In genomic region chr1:183996396-183996795, GRCh38 we compare ENCODE assay signal across 20 cellular contexts. TPM values are rescaled to one million over a fixed set of nuclear protein-coding genes. Genes with fewer than 3 reads are reported as not detected.
A peak's percentile ranks its signal among the peaks of the same experiment; 100 is the strongest.
DNase-seq lines count a peak whose midpoint lies in the region; ATAC-seq and TF ChIP-seq lines count a peak whose summit lies in the region.
"Had no signal": no experiment of that assay in that cellular context is flagged by ENCODE, and none has a peak within 500 bp of the region (broad histone marks: within the 10 kb centered on the region; RNA-seq: fewer than 3 reads in every experiment).

No MANE protein-coding gene starts in this region.

- H3K4me1 Mint-ChIP-seq in MCF 10A (ENCODE audit: insufficient read depth, unreplicated experiment), result no peaks in the 10 kb centered on the region
- H3K4me1 Mint-ChIP-seq in immature natural killer cell, result peaks cover 4 to 38% of the 10 kb centered on the region in 2 donors

- H3K9me3 Mint-ChIP-seq in MCF 10A (ENCODE audit: unreplicated experiment), result no peaks in the 10 kb centered on the region
- H3K9me3 Mint-ChIP-seq in immature natural killer cell, result no peaks in the 10 kb centered on the region
- H3K9me3 Mint-ChIP-seq: activated naive CD8-positive, alpha-beta T cell treated with anti-CD3 and anti-CD28 coated beads for 36 hours had no signal

- no peak overlapping the region for H3K4me3 ChIP-seq in mammary epithelial cell (replicated peaks in 1 of 3; ENCODE audit: insufficient read depth in 1 of 3, low read depth in 2 of 3, low read length in 3 of 3)
- H3K4me3 ChIP-seq in RWPE2 (ENCODE audit: severe bottlenecking), result no peak overlapping the region
- no peak overlapping the region for H3K4me3 ChIP-seq in thyroid gland (replicated peaks in 1 of 3)
- H3K4me3 ChIP-seq: A549 had no signal

- no TSS peak for BruUV-seq in mammary epithelial cell (replicated peaks; lab: Mats Ljungman, UMichigan)
- no TSS peak for BruUV-seq in MCF 10A (replicated peaks; lab: Mats Ljungman, UMichigan)

- intact Hi-C loops in mammary epithelial cell (cut with micrococcal nuclease), result no loop called here
- intact Hi-C loops in MCF 10A (cut with micrococcal nuclease), result no loop called here
- intact Hi-C loops in thyroid gland (cut with DNase I), result no loop called here

- 0% methylated on average over 1 of the region's 1 CpG for WGBS in mammary epithelial cell (ENCODE audit: low coverage, missing lambda C conversion rate)
- WGBS in thyroid gland, 2 donors, result 13 to 46% methylated on average over 1 of the region's 1 CpG

- TF ChIP-seq CTCF in mammary epithelial cell (conservative IDR thresholded peaks at IDR 0.05 in 1 of 2, IDR thresholded peaks at IDR 0.05 in 1 of 2; ENCODE audit: extremely low read depth in 1 of 2, insufficient read depth in 1 of 2, low read depth in 1 of 2, low read length in 2 of 2), result no peak
- no peak for TF ChIP-seq CTCF in MCF 10A (IDR thresholded peaks at IDR 0.05; ENCODE audit: unreplicated experiment)
- no peak for TF ChIP-seq CTCF in RWPE2 (IDR thresholded peaks at IDR 0.05; ENCODE audit: poor library complexity, severe bottlenecking)
- no peak for TF ChIP-seq CTCF in thyroid gland (IDR thresholded peaks at IDR 0.05)

- no peak overlapping the region for H3K27ac ChIP-seq in mammary epithelial cell (ENCODE audit: insufficient read depth, low read depth, low read length)
- H3K27ac ChIP-seq in RWPE2 (ENCODE audit: poor library complexity, severe bottlenecking), result no peak overlapping the region
- peak overlapping the region; percentile 47 to 79 (median 64) for H3K27ac ChIP-seq in thyroid gland
- H3K27ac ChIP-seq: A549, neutrophil had no signal

- H3K4me3 Mint-ChIP-seq in MCF 10A (ENCODE audit: unreplicated experiment), result no peak overlapping the region
- no peak overlapping the region for H3K4me3 Mint-ChIP-seq in immature natural killer cell
- H3K4me3 Mint-ChIP-seq: activated naive CD8-positive, alpha-beta T cell treated with anti-CD3 and anti-CD28 coated beads for 36 hours had no signal

- no peaks in the 10 kb centered on the region for H3K27me3 Mint-ChIP-seq in MCF 10A (ENCODE audit: insufficient read depth, unreplicated experiment)
- peaks cover 0 to 1% (median 1%) of the 10 kb centered on the region in 3 donors for H3K27me3 Mint-ChIP-seq in immature natural killer cell (ENCODE audit: low read depth in 3 of 3)
- H3K27me3 Mint-ChIP-seq: activated naive CD8-positive, alpha-beta T cell treated with anti-CD3 and anti-CD28 coated beads for 36 hours had no signal

- H3K4me2 ChIP-seq in mammary epithelial cell (ENCODE audit: insufficient read depth, low read depth, low read length), result no peak overlapping the region
- H3K4me2 ChIP-seq: A549 had no signal

- peaks cover 6% of the 10 kb centered on the region for H3K4me1 ChIP-seq in mammary epithelial cell (ENCODE audit: insufficient read depth, low read length)
- H3K4me1 ChIP-seq in RWPE2 (ENCODE audit: insufficient read depth, poor library complexity, severe bottlenecking), result no peaks in the 10 kb centered on the region
- peaks cover 22 to 26% of the 10 kb centered on the region in 2 donors for H3K4me1 ChIP-seq in thyroid gland
- H3K4me1 ChIP-seq: A549, BE2C had no signal

- POLR2A ChIA-PET in MCF 10A (lab: Yijun Ruan, JAX), result no interaction called here

- CTCF ChIA-PET in mammary epithelial cell (lab: Charles Lee; ENCODE audit: low non-redundant PET), result interaction anchor here (0.6 to 0.7 kb wide), 2 partner anchors 210 to 1074 kb away, joined by 3 to 9 read pairs; no protein-coding TSS in a partner anchor
- CTCF ChIA-PET in MCF 10A (lab: Yijun Ruan, JAX), result interaction anchor here (0.6 to 0.7 kb wide), 2 partner anchors 324 to 325 kb away, joined by 3 read pairs; no protein-coding TSS in a partner anchor

- H3K27me3 ChIP-seq in mammary epithelial cell (ENCODE audit: insufficient read depth, low read length) (no peaks in the 10 kb centered on the region), RWPE2 (ENCODE audit: insufficient read depth, poor library complexity, severe bottlenecking) (no peaks in the 10 kb centered on the region), thyroid gland (no peaks in the 10 kb centered on the region)
- H3K27me3 ChIP-seq: BE2C, neutrophil had no signal

- no peaks in the 10 kb centered on the region for H3K9me3 ChIP-seq in mammary epithelial cell (replicated peaks; ENCODE audit: insufficient read depth, low read length)
- no peaks in the 10 kb centered on the region for H3K9me3 ChIP-seq in RWPE2 (ENCODE audit: severe bottlenecking)
- no peaks in the 10 kb centered on the region for H3K9me3 ChIP-seq in thyroid gland
- H3K9me3 ChIP-seq: A549, BE2C, neutrophil had no signal

- dilution Hi-C loops in mammary epithelial cell (cut with HindIII; ENCODE audit: low sequenced_read_pairs), result no loop called here

- DNase-seq in mammary epithelial cell, result no peak
- DNase-seq in MCF 10A (ENCODE audit: unreplicated experiment), result no peak
- no peak for DNase-seq in RWPE2 (ENCODE audit: low spot score)
- DNase-seq in immature natural killer cell, result peak in 1 of 3 donors; percentile 6
- DNase-seq in thyroid gland, result peak; percentile 49 to 51
- DNase-seq in RPMI8226, result no peak
- DNase-seq in NCI-H1417 treated with DMSO at 0.1 percent for 48 hours (lab: John Stamatoyannopoulos, UW), result no peak
- no peak for DNase-seq in SIG-M5 treated with dmso at 0.1 percent for 504 hours (lab: John Stamatoyannopoulos, UW; ENCODE audit: unreplicated experiment)
- DNase-seq: activated CD4-positive, alpha-beta T cell treated with anti-CD3 and anti-CD28 coated beads for 4 hours; activated naive CD8-positive, alpha-beta T cell treated with anti-CD3 and anti-CD28 coated beads for 36 hours; BE2C; COR-L47; EL; NCI-H1048; NCI-H2029; NCI-H446 treated with DMSO at 0.1 percent for 48 hours; SW 1271 had no signal

- H4K20me1 ChIP-seq in mammary epithelial cell (ENCODE audit: insufficient read depth, low read length), result no peaks in the 10 kb centered on the region

- H2AFZ ChIP-seq in mammary epithelial cell (ENCODE audit: low read depth, low read length), result peak overlapping the region; percentile 37

- in situ Hi-C loops in mammary epithelial cell (cut with MboI; ENCODE audit: low sequenced_read_pairs in 2 of 2), result no loop called here

- H3K36me3 ChIP-seq in mammary epithelial cell (ENCODE audit: insufficient read depth, low read length) (no peaks in the 10 kb centered on the region), RWPE2 (ENCODE audit: low read depth) (no peaks in the 10 kb centered on the region; the same call in 1 of the 2 replicates), thyroid gland (no peaks in the 10 kb centered on the region)
- H3K36me3 ChIP-seq: BE2C, neutrophil had no signal

- H3K79me2 ChIP-seq in mammary epithelial cell (ENCODE audit: insufficient read depth, low read length), result no peaks in the 10 kb centered on the region

- TF ChIP-seq POLR2A in thyroid gland (IDR thresholded peaks at IDR 0.05), result peak in 1 of 2 donors; percentile 58

- 0 out of 3 replicates have a peak, but pooled peaks have one; percentile 10 for ATAC-seq in RWPE2 (ENCODE audit: low read depth)
- ATAC-seq: left lobe of liver had no signal

- no peak overlapping the region for H3K27ac Mint-ChIP-seq in MCF 10A (ENCODE audit: low read depth, unreplicated experiment)
- H3K27ac Mint-ChIP-seq in immature natural killer cell, result peak overlapping the region in 4 of 6 donors; percentile 30 to 51 (median 32)
- H3K27ac Mint-ChIP-seq: activated naive CD8-positive, alpha-beta T cell treated with anti-CD3 and anti-CD28 coated beads for 36 hours had no signal

- H3K36me3 Mint-ChIP-seq in MCF 10A (ENCODE audit: insufficient read depth, unreplicated experiment), result no peaks in the 10 kb centered on the region
- peaks cover 0 to 9% (median 2%) of the 10 kb centered on the region in 3 donors for H3K36me3 Mint-ChIP-seq in immature natural killer cell
- H3K36me3 Mint-ChIP-seq: activated naive CD8-positive, alpha-beta T cell treated with anti-CD3 and anti-CD28 coated beads for 36 hours had no signal

- no peak overlapping the region for H3K9ac ChIP-seq in mammary epithelial cell (ENCODE audit: insufficient read depth, low read length)

RNA-seq across cellular contexts. Expression of gene COLGALT2, which starts 41.1 kb away (rescaled TPM):
- total RNA-seq in mammary epithelial cell, result under 1 TPM; 0.21 to 0.67 TPM
- polyA plus RNA-seq in mammary epithelial cell, result 0.06 TPM
- not detected for polyA minus RNA-seq in mammary epithelial cell
- total RNA-seq in MCF 10A (2022), result 0.26 and 0.27 TPM in 2 replicates
- 10 to 100 TPM in 1 of 3 donors, 1 to 10 TPM in 2; 1.2 to 13.0 (median 9.0) TPM for polyA plus RNA-seq in immature natural killer cell
- total RNA-seq in thyroid gland, result 1 to 10 TPM; 2.6 to 8.3 (median 5.4) TPM

RNA-seq across cellular contexts. Expression of gene TSEN15, which starts 55.1 kb away (rescaled TPM):
- total RNA-seq in mammary epithelial cell, result 10 to 100 TPM; 40.8 to 66.5 TPM
- 23.6 TPM for polyA plus RNA-seq in mammary epithelial cell
- 68.2 TPM for polyA minus RNA-seq in mammary epithelial cell
- 88.7 and 97.5 TPM in 2 replicates for total RNA-seq in MCF 10A (2022)
- polyA plus RNA-seq in immature natural killer cell, result 10 to 100 TPM; 83.2 to 94.4 (median 87.9) TPM
- 10 to 100 TPM; 45.8 to 63.3 (median 60.1) TPM for total RNA-seq in thyroid gland

Comparison
In these comparisons a context has a peak if more than half of its experiments do, and no peak if none do; other contexts are left out.
1. DNase-seq: peak in thyroid gland (2 of 2); none in mammary epithelial cell (single experiment), MCF 10A (single experiment), RWPE2 (single experiment), RPMI8226 (single experiment), NCI-H1417 treated with DMSO at 0.1 percent for 48 hours (single experiment) and SIG-M5 treated with dmso at 0.1 percent for 504 hours (single experiment).
2. H3K27ac ChIP-seq: peak in thyroid gland (3 of 3); none in mammary epithelial cell (single experiment) and RWPE2 (single experiment).